In genomic region chr4:102449751-102450352, GRCh38 we compare ENCODE assay signal across 2 cellular contexts.
A peak's percentile ranks its signal among the peaks of the same experiment; 100 is the strongest.
TF ChIP-seq lines count a peak whose summit lies in the region.

No MANE protein-coding gene starts in this region.

TF ChIP-seq in SK-N-SH, 30 proteins besides CTCF, POLR2A, EP300 and RAD21 (continued from another document):
- TF ChIP-seq, protein P1, sequence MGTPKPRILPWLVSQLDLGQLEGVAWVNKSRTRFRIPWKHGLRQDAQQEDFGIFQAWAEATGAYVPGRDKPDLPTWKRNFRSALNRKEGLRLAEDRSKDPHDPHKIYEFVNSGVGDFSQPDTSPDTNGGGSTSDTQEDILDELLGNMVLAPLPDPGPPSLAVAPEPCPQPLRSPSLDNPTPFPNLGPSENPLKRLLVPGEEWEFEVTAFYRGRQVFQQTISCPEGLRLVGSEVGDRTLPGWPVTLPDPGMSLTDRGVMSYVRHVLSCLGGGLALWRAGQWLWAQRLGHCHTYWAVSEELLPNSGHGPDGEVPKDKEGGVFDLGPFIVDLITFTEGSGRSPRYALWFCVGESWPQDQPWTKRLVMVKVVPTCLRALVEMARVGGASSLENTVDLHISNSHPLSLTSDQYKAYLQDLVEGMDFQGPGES (IDR thresholded peaks at IDR 0.05; ENCODE audit: low read depth, low read length), result no peak
- no peak for TF ChIP-seq NRF1 (IDR thresholded peaks at IDR 0.05; ENCODE audit: low read depth, low read length)
- no peak for TF ChIP-seq TAF1 (IDR thresholded peaks at IDR 0.05; ENCODE audit: borderline replicate concordance, low read depth, low read length)
- no peak for TF ChIP-seq FOXJ3 (CRISPR knock-in tag; IDR thresholded peaks at IDR 0.05)
- TF ChIP-seq TEAD4 (IDR thresholded peaks at IDR 0.05; ENCODE audit: borderline replicate concordance, insufficient read depth), result no peak
- TF ChIP-seq MAX (IDR thresholded peaks at IDR 0.05; ENCODE audit: low read depth), result no peak
- TF ChIP-seq RFX5 (IDR thresholded peaks at IDR 0.05; ENCODE audit: low read length), result no peak
- TF ChIP-seq MEF2A (IDR thresholded peaks at IDR 0.05; ENCODE audit: borderline replicate concordance, low read depth), result no peak
- TF ChIP-seq RCOR1 (IDR thresholded peaks at IDR 0.05; ENCODE audit: low read length), result 0 out of 2 replicates have a peak, but pooled peaks have one; percentile 19
- no peak for TF ChIP-seq RXRA (IDR thresholded peaks at IDR 0.05; ENCODE audit: borderline replicate concordance, low read depth)
- no peak for TF ChIP-seq CHD2 (IDR thresholded peaks at IDR 0.05; ENCODE audit: low read length, partially characterized antibody)
- TF ChIP-seq SMC3 (IDR thresholded peaks at IDR 0.05; ENCODE audit: low read depth, low read length), result peak; percentile 80

TF ChIP-seq in K562, 482 proteins besides CTCF, POLR2A, EP300 and RAD21 (continued from another document):
- TF ChIP-seq DEAF1 (CRISPR knock-in tag; IDR thresholded peaks at IDR 0.05) (peak; percentile 80), SMC3 (conservative IDR thresholded peaks at IDR 0.05; ENCODE audit: insufficient read depth, low read depth, low read length) (peak; percentile 59)
